In genomic region chr2:108377815-108378630, GRCh38 we compare ENCODE assay signal across 11 cellular contexts. TPM values are rescaled to one million over a fixed set of nuclear protein-coding genes. Genes with fewer than 3 reads are reported as not detected.
DNase-seq lines count a peak whose midpoint lies in the region; ATAC-seq and TF ChIP-seq lines count a peak whose summit lies in the region.
"Had no signal": no experiment of that assay in that cellular context is flagged by ENCODE, and none has a peak within 500 bp of the region (broad histone marks: within the 10 kb centered on the region; RNA-seq: fewer than 3 reads in every experiment).

Gene SULT1C4, plus strand, starts transcription at chr2:108377954. Its CDS starts 384 bp downstream, at chr2:108378338.

- H3K36me3 ChIP-seq in ES-I3 (ENCODE audit: insufficient read depth, low read length) (no peaks in the 10 kb centered on the region), brain microvascular endothelial cell (replicated peaks) (no peaks in the 10 kb centered on the region)
- H3K36me3 ChIP-seq: HAP-1 had no signal

- H3K27ac Mint-ChIP-seq in progenitor cell of endocrine pancreas, result peak within 1 kb of the TSS; percentile 98
- H3K27ac Mint-ChIP-seq in Calu3 (ENCODE audit: unreplicated experiment), result no peak within 1 kb of the TSS

- H3K9me3 ChIP-seq in ES-I3 (ENCODE audit: control insufficient read depth, insufficient read depth, low read length), result no peaks in the 10 kb centered on the region
- H3K9me3 ChIP-seq: HAP-1 had no signal

- in situ Hi-C loops in brain microvascular endothelial cell (cut with HindIII; ENCODE audit: low pct_ligation_motif_present, low sequenced_read_pairs), result no loop called here

- H3K4me1 Mint-ChIP-seq in progenitor cell of endocrine pancreas (ENCODE audit: low read depth) (peaks cover 54% of the 10 kb centered on the region), Calu3 (ENCODE audit: low read depth, unreplicated experiment) (peaks cover 15% of the 10 kb centered on the region)

- H3K4me3 Mint-ChIP-seq in progenitor cell of endocrine pancreas (ENCODE audit: low read depth), result peak within 1 kb of the TSS; percentile 78
- H3K4me3 Mint-ChIP-seq in Calu3 (ENCODE audit: low read depth, unreplicated experiment), result no peak within 1 kb of the TSS

- no peak for ATAC-seq in GM19455 (IDR thresholded peaks at IDR 0.05; ENCODE audit: unreplicated experiment)
- ATAC-seq: foreskin keratinocyte had no signal

- no TSS peak for BruUV-seq in Calu3 (replicated peaks; lab: Mats Ljungman, UMichigan)

- peak; percentile 19 for DNase-seq in brain microvascular endothelial cell
- peak; percentile 53 for DNase-seq in iPS-NIHi7 (ENCODE audit: extremely low spot score)
- peak; percentile 60 for DNase-seq in progenitor cell of endocrine pancreas (ENCODE audit: low spot score, unreplicated experiment)
- DNase-seq in Calu3, result no peak
- no peak for DNase-seq in middle frontal gyrus (ENCODE audit: extremely low spot score, low spot score)
- DNase-seq in RPMI8226, result no peak
- DNase-seq: DMS79, foreskin keratinocyte had no signal

- no peaks in the 10 kb centered on the region for H3K27me3 ChIP-seq in brain microvascular endothelial cell (replicated peaks)
- H3K27me3 ChIP-seq: foreskin keratinocyte had no signal

- H3K36me3 Mint-ChIP-seq in progenitor cell of endocrine pancreas (ENCODE audit: insufficient read depth), result peaks cover 22% of the 10 kb centered on the region
- H3K36me3 Mint-ChIP-seq in Calu3 (ENCODE audit: insufficient read depth, unreplicated experiment), result peaks cover 12% of the 10 kb centered on the region

- H3K4me1 ChIP-seq in ES-I3 (ENCODE audit: insufficient read depth, low read length), result peaks cover 30% of the 10 kb centered on the region
- H3K4me1 ChIP-seq: foreskin keratinocyte, HAP-1 had no signal

- H3K27me3 Mint-ChIP-seq in progenitor cell of endocrine pancreas (no peaks in the 10 kb centered on the region), Calu3 (ENCODE audit: unreplicated experiment) (no peaks in the 10 kb centered on the region)

- intact Hi-C loops in Calu3 (cut with micrococcal nuclease; ENCODE audit: unreplicated experiment), result no loop called here

- peak within 1 kb of the TSS; percentile 37; the same call in 1 of the 2 replicates for H3K9ac ChIP-seq in ES-I3 (ENCODE audit: low read depth, low read length)

- CTCF ChIA-PET in Calu3 (lab: Charles Lee), result interaction anchor here (0.6 kb wide), 1 partner anchor 9 kb away, joined by 3 read pairs; no protein-coding TSS in a partner anchor

- no peak for TF ChIP-seq CTCF in brain microvascular endothelial cell (IDR thresholded peaks at IDR 0.05; ENCODE audit: low read depth, low read length, missing control alignments)
- no peak for TF ChIP-seq CTCF in progenitor cell of endocrine pancreas (IDR thresholded peaks at IDR 0.05; ENCODE audit: unreplicated experiment)
- TF ChIP-seq CTCF in Calu3 (IDR thresholded peaks at IDR 0.05; ENCODE audit: unreplicated experiment), result no peak

- peak within 1 kb of the TSS; percentile 21 for H3K27ac ChIP-seq in brain microvascular endothelial cell
- H3K27ac ChIP-seq: foreskin keratinocyte had no signal

- H3K9me3 Mint-ChIP-seq in progenitor cell of endocrine pancreas (ENCODE audit: low read depth) (no peaks in the 10 kb centered on the region), Calu3 (ENCODE audit: low read depth, unreplicated experiment) (no peaks in the 10 kb centered on the region)

- peak within 1 kb of the TSS; percentile 6 for H3K4me3 ChIP-seq in brain microvascular endothelial cell (ENCODE audit: low read depth, low read length)
- H3K4me3 ChIP-seq: HAP-1 had no signal

RNA-seq across cellular contexts. Expression of gene SULT1C4, which starts in this region (rescaled TPM):
- total RNA-seq in progenitor cell of endocrine pancreas (31.2 and 35.5 TPM in 2 replicates), Calu3 (2022) (not detected in 2 replicates)
- total RNA-seq: foreskin keratinocyte had no signal

Comparison
In these comparisons a context has a peak if more than half of its experiments do, and no peak if none do; other contexts are left out.
1. RNA of gene SULT1C4 (total RNA-seq): 31.2 to 35.5 TPM in progenitor cell of endocrine pancreas; not detected in Calu3; every median in the first group is over 10 times any median in the second.
2. DNase-seq: peak in brain microvascular endothelial cell (single experiment), iPS-NIHi7 (single experiment) and progenitor cell of endocrine pancreas (single experiment); none in Calu3 (single experiment), middle frontal gyrus (single experiment) and RPMI8226 (single experiment).